ENCODE assay signal across 8 cellular contexts in genomic region chr12:31715283-31715825, GRCh38. TPM values are rescaled to one million over a fixed set of nuclear protein-coding genes. Genes with fewer than 3 reads are reported as not detected.
A peak's percentile ranks its signal among the peaks of the same experiment; 100 is the strongest.
DNase-seq lines count a peak whose midpoint lies in the region; ATAC-seq, FAIRE-seq and TF ChIP-seq lines count a peak whose summit lies in the region.

No MANE protein-coding gene starts in this region.

- no peaks in the 10 kb centered on the region for H3K27me3 ChIP-seq in bronchial epithelial cell (ENCODE audit: control insufficient read depth, insufficient read depth, low read length)

- intact Hi-C loops in CD14-positive monocyte (cut with micrococcal nuclease) = loop anchor here in 1 of 2 donors (1.0 kb wide), 1 partner anchor 31 kb away; no protein-coding TSS in a partner anchor

- peak; percentile 71 for ATAC-seq in GM19372 (IDR thresholded peaks at IDR 0.05; ENCODE audit: low read depth, unreplicated experiment)

- peaks cover 36% of the 10 kb centered on the region for H3K4me1 Mint-ChIP-seq in CD14-positive monocyte
- peaks cover 18% of the 10 kb centered on the region for H3K4me1 Mint-ChIP-seq in progenitor cell of endocrine pancreas (ENCODE audit: low read depth)

- no peaks in the 10 kb centered on the region for H3K27me3 Mint-ChIP-seq in CD14-positive monocyte (ENCODE audit: low read depth in 3 of 3)
- no peaks in the 10 kb centered on the region for H3K27me3 Mint-ChIP-seq in progenitor cell of endocrine pancreas

- DNase-seq in CD14-positive monocyte (ENCODE audit: low spot score) (peak; percentile 58), HUDEP-2 (lab: John Stamatoyannopoulos, UW; ENCODE audit: unreplicated experiment in 76 of 76) (peak in 41 of 76 experiments; percentile 4 to 76 (median 45)), bronchial epithelial cell (ENCODE audit: low read depth) (peak; percentile 88), progenitor cell of endocrine pancreas (ENCODE audit: low spot score, unreplicated experiment) (no peak), frontal cortex (ENCODE audit: low spot score in 2 of 2) (no peak), NCI-H1436 (lab: John Stamatoyannopoulos, UW) (no peak), NCI-H82 treated with DMSO at 0.1 percent for 48 hours (lab: John Stamatoyannopoulos, UW; ENCODE audit: unreplicated experiment) (no peak)

- peak; percentile 93 for FAIRE-seq in bronchial epithelial cell (lab: Jason Lieb, UNC)
- no peak for FAIRE-seq in frontal cortex (lab: Jason Lieb, UNC)

- H3K27ac Mint-ChIP-seq in CD14-positive monocyte (peak overlapping the region; percentile 95 to 98 (median 97)), progenitor cell of endocrine pancreas (peak overlapping the region; percentile 92)

- peaks cover 3 to 14% (median 5%) of the 10 kb centered on the region in 7 donors for H3K9me3 Mint-ChIP-seq in CD14-positive monocyte
- peaks cover 17% of the 10 kb centered on the region for H3K9me3 Mint-ChIP-seq in progenitor cell of endocrine pancreas (ENCODE audit: low read depth)

- TF ChIP-seq CTCF in CD14-positive monocyte (IDR thresholded peaks at IDR 0.05) (no peak), bronchial epithelial cell (IDR thresholded peaks at IDR 0.05; ENCODE audit: insufficient read depth, low read length, severe bottlenecking) (no peak), progenitor cell of endocrine pancreas (IDR thresholded peaks at IDR 0.05; ENCODE audit: unreplicated experiment) (no peak)

- H3K36me3 Mint-ChIP-seq in CD14-positive monocyte (peaks cover 18 to 19% of the 10 kb centered on the region in 2 donors), progenitor cell of endocrine pancreas (ENCODE audit: insufficient read depth) (peaks cover 36% of the 10 kb centered on the region)

- H3K4me3 Mint-ChIP-seq in CD14-positive monocyte (peak overlapping the region; percentile 55 to 84), progenitor cell of endocrine pancreas (ENCODE audit: low read depth) (peak overlapping the region; percentile 0)

- no peak overlapping the region for H3K4me3 ChIP-seq in bronchial epithelial cell (ENCODE audit: low read depth, low read length)

- no peaks in the 10 kb centered on the region for H3K36me3 ChIP-seq in bronchial epithelial cell (ENCODE audit: control insufficient read depth, insufficient read depth, low read length)

RNA-seq across cellular contexts. Expression of gene AMN1, which starts 13.5 kb away (rescaled TPM):
- polyA plus RNA-seq in CD14-positive monocyte = 1 to 10 TPM; 7.4 to 7.8 TPM
- 10.0 and 32.0 TPM in 2 replicates for total RNA-seq in bronchial epithelial cell
- 29.2 and 31.9 TPM in 2 replicates for total RNA-seq in progenitor cell of endocrine pancreas
- 77.0 TPM for total RNA-seq in frontal cortex

RNA-seq across cellular contexts. Expression of gene ETFBKMT, which starts 55.9 kb away (rescaled TPM):
- polyA plus RNA-seq in CD14-positive monocyte = 1 to 10 TPM; 1.5 to 2.2 TPM
- 0.79 and 1.0 TPM in 2 replicates for total RNA-seq in bronchial epithelial cell
- total RNA-seq in progenitor cell of endocrine pancreas = 3.7 and 4.5 TPM in 2 replicates
- total RNA-seq in frontal cortex = 4.5 TPM

Comparison
In these comparisons a context has a peak if more than half of its experiments do, and no peak if none do; other contexts are left out.
1. DNase-seq: peak in CD14-positive monocyte (single experiment), HUDEP-2 (41 of 76) and bronchial epithelial cell (single experiment); none in progenitor cell of endocrine pancreas (single experiment), frontal cortex (0 of 2), NCI-H1436 (single experiment) and NCI-H82 treated with DMSO at 0.1 percent for 48 hours (single experiment).